1 cellular context compared by ENCODE assay signal in genomic region chr1:38127432-38127831, GRCh38.
TF ChIP-seq lines count a peak whose summit lies in the region.

No MANE protein-coding gene starts in this region.

TF ChIP-seq in IMR-90, 13 proteins besides CTCF, POLR2A, EP300 and RAD21 (continued from another document):
- no peak for TF ChIP-seq USF2 (IDR thresholded peaks at IDR 0.05; ENCODE audit: low read depth, low read length)
- no peak for TF ChIP-seq NFE2L2 (IDR thresholded peaks at IDR 0.05; ENCODE audit: low read depth, low read length)
- TF ChIP-seq RCOR1 (IDR thresholded peaks at IDR 0.05; ENCODE audit: insufficient replicate concordance, low read length): no peak
- no peak for TF ChIP-seq MXI1 (IDR thresholded peaks at IDR 0.05; ENCODE audit: borderline replicate concordance, low read depth, low read length)
- no peak for TF ChIP-seq MAZ (IDR thresholded peaks at IDR 0.05; ENCODE audit: borderline replicate concordance, low read depth, low read length)
TF ChIP-seq in IMR-90: peak in this region for 0.
